ENCODE assay signal across 37 cellular contexts in genomic region chr9:135747311-135747710, GRCh38. TPM values are rescaled to one million over a fixed set of nuclear protein-coding genes. Genes with fewer than 3 reads are reported as not detected.
"Had no signal": no experiment of that assay in that cellular context is flagged by ENCODE, and none has a peak within 500 bp of the region (broad histone marks: within the 10 kb centered on the region; RNA-seq: fewer than 3 reads in every experiment).

No MANE protein-coding gene starts in this region.

- DNase-seq: Kasumi-1, MM.1S, MV-4-11, NCI-H1048, NCI-H1092, NCI-H1092 treated with DMSO at 0.1 percent for 48 hours, NCI-H1105 treated with DMSO at 0.1 percent for 48 hours, NCI-H1417, NCI-H1417 treated with DMSO at 0.1 percent for 48 hours, NCI-H1436, NCI-H1436 treated with DMSO at 0.1 percent for 48 hours, NCI-H146, NCI-H1694, NCI-H1694 treated with DMSO at 0.1 percent for 48 hours, NCI-H187, NCI-H187 treated with DMSO at 0.1 percent for 48 hours, NCI-H1930, NCI-H2029, NCI-H2029 treated with DMSO at 0.1 percent for 48 hours, NCI-H2081, NCI-H2081 treated with DMSO at 0.1 percent for 48 hours, NCI-H2107, NCI-H2171, NCI-H2227 treated with DMSO at 0.1 percent for 48 hours, NCI-H226, NCI-H345, NCI-H446, NCI-H446 treated with DMSO at 0.1 percent for 48 hours, NCI-H510A, NCI-H510A treated with DMSO at 0.1 percent for 48 hours, NCI-H524, NCI-H524 treated with DMSO at 0.1 percent for 48 hours had no signal

- H3K36me3 ChIP-seq: MG63 had no signal

- H3K9me3 ChIP-seq: MG63 had no signal

- H3K27me3 ChIP-seq: MG63 had no signal

- H3K4me3 ChIP-seq: MG63 had no signal

RNA-seq across cellular contexts. Expression of gene KCNT1, which starts 45.3 kb away (rescaled TPM):
- total RNA-seq: LHCN-M2, M059J, MCF 10A, NCI-H460 had no signal

RNA-seq across cellular contexts. Expression of gene SOHLH1, which starts 48.0 kb away (rescaled TPM):
- total RNA-seq: LHCN-M2, M059J, MCF 10A, NCI-H460 had no signal
